Comparison of ENCODE assay signal across 10 cellular contexts in the genomic region with DNA sequence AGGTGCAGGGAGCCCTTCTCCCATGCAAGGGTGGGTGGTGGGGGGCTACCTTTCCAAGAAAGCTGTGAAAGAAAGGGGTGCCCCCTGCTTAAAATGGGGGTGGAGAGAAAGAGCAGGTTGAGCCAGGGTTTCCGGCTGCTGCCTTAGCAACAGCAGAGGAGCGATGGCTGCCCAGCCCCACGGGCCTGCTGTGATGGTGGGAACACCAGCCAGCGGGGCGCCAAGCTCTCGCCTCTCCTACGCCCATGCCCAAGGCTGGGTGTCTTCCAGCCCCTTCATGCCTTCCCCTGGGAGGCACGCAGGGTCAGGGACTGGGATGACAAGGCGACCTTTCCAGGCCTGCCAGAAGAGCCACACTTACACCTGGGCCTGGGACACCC. TPM values are rescaled to one million over a fixed set of nuclear protein-coding genes. Genes with fewer than 3 reads are reported as not detected.
DNase-seq lines count a peak whose midpoint lies in the region; ATAC-seq, FAIRE-seq and TF ChIP-seq lines count a peak whose summit lies in the region.
"Had no signal": no experiment of that assay in that cellular context is flagged by ENCODE, and none has a peak within 500 bp of the region (broad histone marks: within the 10 kb centered on the region; RNA-seq: fewer than 3 reads in every experiment).

No MANE protein-coding gene starts in this region.

- peaks cover 63 to 81% (median 72%) of the 10 kb centered on the region in 3 donors for H3K4me1 Mint-ChIP-seq in T-cell

- CTCF ChIA-PET in T-cell (lab: Charles Lee): no interaction called here

- no peak for TF ChIP-seq CTCF in foreskin fibroblast (IDR thresholded peaks at IDR 0.05; ENCODE audit: low read depth, low read length)

- no peak for ATAC-seq in T-cell (replicated peaks in 1 of 4)
- ATAC-seq in HG03378 (IDR thresholded peaks at IDR 0.05; ENCODE audit: unreplicated experiment): no peak

- H3K27ac Mint-ChIP-seq in T-cell: peak overlapping the region; percentile 99

- no peak for TF ChIP-seq POLR2A in GM12892 (IDR thresholded peaks at IDR 0.05; ENCODE audit: low read depth, low read length)

- peaks cover 5% of the 10 kb centered on the region for H3K36me3 Mint-ChIP-seq in T-cell

- peak overlapping the region; percentile 95 to 100 (median 99) for H3K4me3 Mint-ChIP-seq in T-cell

- H3K4me3 ChIP-seq in foreskin fibroblast (ENCODE audit: low read depth in 1 of 2, low read length in 2 of 2): no peak overlapping the region
- H3K4me3 ChIP-seq: lung had no signal

- H3K27me3 Mint-ChIP-seq in T-cell: no peaks in the 10 kb centered on the region

- DNase-seq in GM12892 (ENCODE audit: insufficient read length) (peak; percentile 8), T-cell (peak in 7 of 34 experiments; percentile 29 to 49 (median 37)), epidermal melanocyte (ENCODE audit: insufficient read length, low spot score) (peak; percentile 8), pons (ENCODE audit: low spot score) (no peak), foreskin fibroblast (no peak), amygdala (lab: John Stamatoyannopoulos, UW) (no peak)
- peak; percentile 69 for DNase-seq in stimulated activated CD8-positive, alpha-beta memory T cell treated with anti-CD3 and anti-CD28 coated beads, Interleukin-4, amount 100 ng/mL, for 48 hours
- DNase-seq: NCI-H1436 treated with DMSO at 0.1 percent for 48 hours had no signal

- no peaks in the 10 kb centered on the region for H3K9me3 Mint-ChIP-seq in T-cell

- POLR2A ChIA-PET in T-cell (lab: Charles Lee): interaction anchor here in 1 of 2 donors (0.6 kb wide), 1 partner anchor 87 kb away, joined by 8 read pairs; no protein-coding TSS in a partner anchor

- peak; percentile 56 for FAIRE-seq in GM12892 (lab: Jason Lieb, UNC)

RNA-seq across cellular contexts. Expression of a gene that starts 3.0 kb away (rescaled TPM):
- 54.8 TPM for polyA plus RNA-seq in GM12892 (2012; ENCODE audit: missing spikeins)
- 100 to 1,000 TPM; 362 to 473 (median 457) TPM for total RNA-seq in T-cell

RNA-seq across cellular contexts. Expression of a gene that starts 37.2 kb away (rescaled TPM):
- polyA plus RNA-seq in GM12892 (2012; ENCODE audit: missing spikeins): 0.74 TPM
- total RNA-seq in T-cell: under 1 TPM in 4 of 5 donors, not detected in 1; 0.37 to 0.55 (median 0.42) TPM

Comparison
In these comparisons a context has a peak if more than half of its experiments do, and no peak if none do; other contexts are left out.
1. DNase-seq: peak in GM12892 (single experiment), epidermal melanocyte (single experiment) and stimulated activated CD8-positive, alpha-beta memory T cell treated with anti-CD3 and anti-CD28 coated beads, Interleukin-4, amount 100 ng/mL, for 48 hours (single experiment); none in pons (single experiment), foreskin fibroblast (0 of 2) and amygdala (0 of 56).